Comparison of ENCODE assay signal across 26 cellular contexts in the genomic region with DNA sequence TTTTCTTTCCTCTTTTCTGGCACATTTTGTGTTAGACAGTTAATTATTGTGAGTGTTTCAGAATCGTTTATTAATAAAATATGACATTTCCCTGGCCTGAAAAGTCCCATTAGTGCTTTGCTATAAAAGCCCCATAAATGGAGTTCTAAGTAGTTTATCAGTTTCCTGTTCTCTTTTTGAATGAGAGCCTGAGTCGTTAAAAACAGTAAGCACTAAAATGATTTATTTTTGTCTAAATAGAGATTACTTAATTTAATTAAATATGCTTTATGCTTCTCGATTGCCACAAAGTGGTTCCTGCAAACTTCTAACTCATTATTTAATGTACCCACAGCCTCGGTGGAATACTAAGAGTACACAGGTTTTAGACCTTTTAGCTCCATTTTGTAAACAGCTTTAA.
"Had no signal": no experiment of that assay in that cellular context is flagged by ENCODE, and none has a peak within 500 bp of the region (broad histone marks: within the 10 kb centered on the region; RNA-seq: fewer than 3 reads in every experiment).

No MANE protein-coding gene starts in this region.

- H3K27ac ChIP-seq: neural progenitor cell, ovary, parathyroid adenoma, psoas muscle, right lobe of liver, sigmoid colon, suprapubic skin, thoracic aorta, thyroid gland, tibial nerve, upper lobe of left lung, vagina had no signal

- DNase-seq: naive thymus-derived CD8-positive, alpha-beta T cell; occipital lobe; ovary; posterior cingulate gyrus; psoas muscle; right cardiac atrium; right lobe of liver; sigmoid colon; small intestine; stimulated activated CD4-positive, alpha-beta T cell treated with anti-CD3 and anti-CD28 coated beads, Interleukin-15, amount 100 ng/mL, for 24 hours; stimulated activated CD4-positive, alpha-beta T cell treated with anti-CD3 and anti-CD28 coated beads, Interleukin-2, amount 100 ng/mL, for 24 hours; stimulated activated CD4-positive, alpha-beta T cell treated with anti-CD3 and anti-CD28 coated beads, Interleukin-2, amount 100 ng/mL, for 48 hours; stimulated activated CD4-positive, alpha-beta T cell treated with anti-CD3 and anti-CD28 coated beads, Interleukin-4, amount 100 ng/mL, for 24 hours; stimulated activated naive B cell treated with anti-CD40 and anti-IgM and Interleukin-4, amounts not matched to agents 10 μg/mL and 1 μg/mL and 100 μg/mL, for 72 hours; stimulated activated naive CD4-positive, alpha-beta T cell treated with Interleukin-2 at 50 U/mL for 16 hours; substantia nigra; thyroid gland; trophoblast cell; upper lobe of left lung had no signal

- H3K4me2 ChIP-seq: neural progenitor cell had no signal

- FAIRE-seq: urothelium cell line had no signal

- H3K4me3 ChIP-seq: neural progenitor cell, ovary, psoas muscle, right lobe of liver, sigmoid colon, suprapubic skin, thoracic aorta, thyroid gland, tibial nerve, upper lobe of left lung, vagina had no signal

- H3K9ac ChIP-seq: neural progenitor cell, parathyroid adenoma had no signal

- H3K27me3 ChIP-seq: neural progenitor cell, ovary, right lobe of liver, sigmoid colon, suprapubic skin, thyroid gland, tibial nerve, upper lobe of left lung, vagina had no signal

- H3K79me2 ChIP-seq: parathyroid adenoma had no signal

- H3K4me1 ChIP-seq: neural progenitor cell, parathyroid adenoma, psoas muscle, right lobe of liver, sigmoid colon, suprapubic skin, thyroid gland, tibial nerve, upper lobe of left lung, vagina had no signal

- H3K36me3 ChIP-seq: neural progenitor cell, ovary, right lobe of liver, sigmoid colon, suprapubic skin, thoracic aorta, thyroid gland, tibial nerve, upper lobe of left lung, vagina had no signal

- H3K9me3 ChIP-seq: ovary, psoas muscle, right lobe of liver, suprapubic skin, thoracic aorta, thyroid gland, tibial nerve, vagina had no signal

- H2AFZ ChIP-seq: neural progenitor cell, parathyroid adenoma had no signal
